In the genomic region with DNA sequence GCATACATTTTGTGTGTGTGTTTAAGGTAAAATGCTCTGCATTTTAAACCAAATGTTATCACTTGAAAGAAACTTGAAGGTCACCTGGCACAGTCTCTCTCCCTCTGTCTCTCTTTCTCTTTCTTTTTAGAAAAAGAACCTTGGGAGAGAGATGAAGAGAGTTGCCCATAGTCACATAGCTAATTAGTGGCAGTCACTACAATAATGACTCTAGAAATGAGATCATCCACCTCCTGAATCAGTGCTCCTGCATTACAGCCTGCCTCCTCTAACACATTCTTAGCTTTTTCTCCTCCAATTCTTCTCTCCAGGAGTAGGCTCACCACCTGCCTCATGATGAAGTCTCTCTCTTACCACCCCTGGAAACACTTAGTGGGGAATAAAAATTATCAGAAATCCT, we compare ENCODE assay signal across 24 cellular contexts. TPM values are rescaled to one million over a fixed set of nuclear protein-coding genes. Genes with fewer than 3 reads are reported as not detected.
DNase-seq lines count a peak whose midpoint lies in the region; ATAC-seq, FAIRE-seq and TF ChIP-seq lines count a peak whose summit lies in the region.
"Had no signal": no experiment of that assay in that cellular context is flagged by ENCODE, and none has a peak within 500 bp of the region (broad histone marks: within the 10 kb centered on the region; RNA-seq: fewer than 3 reads in every experiment).

No MANE protein-coding gene starts in this region.

- POLR2A ChIA-PET in WTC11 (lab: Charles Lee) = no interaction called here

- ATAC-seq in GM19463 (IDR thresholded peaks at IDR 0.05; ENCODE audit: unreplicated experiment) = peak; percentile 78
- peak; percentile 48; the same call in 1 of the 2 replicates for ATAC-seq in WTC11
- ATAC-seq in stimulated activated effector memory CD8-positive, alpha-beta T cell treated with anti-CD3 and anti-CD28 coated beads, Interleukin-12 subunit alpha, Interleukin-12 subunit beta, amount 100 ng/mL, for 72 hours = peak; percentile 32
- ATAC-seq: A549 had no signal

- in situ Hi-C loops in GM13976 (cut with MboI; ENCODE audit: low sequenced_read_pairs, unreplicated experiment) = no loop called here

- no peak for TF ChIP-seq CTCF in WTC11 (IDR thresholded peaks at IDR 0.05)
- TF ChIP-seq CTCF in GM13976 (IDR thresholded peaks at IDR 0.05; ENCODE audit: borderline replicate concordance, control extremely low read depth, extremely low read depth, insufficient read depth, missing control alignments) = no peak

- H3K4me3 Mint-ChIP-seq in WTC11 = no peak overlapping the region
- H3K4me3 Mint-ChIP-seq in stimulated activated effector memory CD8-positive, alpha-beta T cell treated with anti-CD3 and anti-CD28 coated beads, Interleukin-12 subunit alpha, Interleukin-12 subunit beta, amount 100 ng/mL, for 72 hours = no peak overlapping the region
- H3K4me3 Mint-ChIP-seq: CD14-positive monocyte; CD4-positive, alpha-beta T cell; CD8-positive, alpha-beta memory T cell; HFFc6 had no signal

- peak; percentile 20 for FAIRE-seq in GM12891 (lab: Jason Lieb, UNC)
- FAIRE-seq: A549, D721Med, GM12892, H54 had no signal

- peaks cover 9% of the 10 kb centered on the region; the same call in 1 of the 2 replicates for H3K9me3 Mint-ChIP-seq in WTC11
- H3K9me3 Mint-ChIP-seq in stimulated activated effector memory CD8-positive, alpha-beta T cell treated with anti-CD3 and anti-CD28 coated beads, Interleukin-12 subunit alpha, Interleukin-12 subunit beta, amount 100 ng/mL, for 72 hours = no peaks in the 10 kb centered on the region
- H3K9me3 Mint-ChIP-seq: CD4-positive, alpha-beta T cell; CD8-positive, alpha-beta memory T cell; HFFc6 had no signal

- no peak for DNase-seq in GM12891 (ENCODE audit: insufficient read length, low spot score)
- DNase-seq in WTC11 (ENCODE audit: low spot score) = no peak
- no peak for DNase-seq in stimulated activated effector memory CD8-positive, alpha-beta T cell treated with anti-CD3 and anti-CD28 coated beads, Interleukin-12 subunit alpha, Interleukin-12 subunit beta, amount 100 ng/mL, for 72 hours (ENCODE audit: low spot score in 2 of 2)
- no peak for DNase-seq in head of caudate nucleus
- DNase-seq in GM13976 (ENCODE audit: low spot score) = no peak
- no peak for DNase-seq in Kasumi-1 (lab: John Stamatoyannopoulos, UW)
- DNase-seq: 8988T; ACHN; AML-193; BE2C; CD4-positive, alpha-beta T cell; CD8-positive, alpha-beta memory T cell; DMS 273 treated with DMSO at 0.1 percent for 48 hours; DMS79; EL; GDM1; GM23248; HFFc6 had no signal

- H3K27ac Mint-ChIP-seq in WTC11 = no peak overlapping the region
- H3K27ac Mint-ChIP-seq in stimulated activated effector memory CD8-positive, alpha-beta T cell treated with anti-CD3 and anti-CD28 coated beads, Interleukin-12 subunit alpha, Interleukin-12 subunit beta, amount 100 ng/mL, for 72 hours = no peak overlapping the region
- H3K27ac Mint-ChIP-seq: CD14-positive monocyte; CD4-positive, alpha-beta T cell; CD8-positive, alpha-beta memory T cell; HFFc6 had no signal

- CTCF ChIA-PET in WTC11 (lab: Charles Lee) = interaction anchor here (0.9 kb wide), 1 partner anchor 30 kb away, joined by 4 read pairs; no protein-coding TSS in a partner anchor

- TF ChIP-seq POLR2A in GM12891 (IDR thresholded peaks at IDR 0.05; ENCODE audit: low read depth, low read length) = no peak

- H3K27me3 Mint-ChIP-seq in WTC11 (ENCODE audit: low read depth) = no peaks in the 10 kb centered on the region
- H3K27me3 Mint-ChIP-seq: CD4-positive, alpha-beta T cell; CD8-positive, alpha-beta memory T cell had no signal

- peaks cover 7% of the 10 kb centered on the region for H3K4me1 Mint-ChIP-seq in WTC11
- H3K4me1 Mint-ChIP-seq in stimulated activated effector memory CD8-positive, alpha-beta T cell treated with anti-CD3 and anti-CD28 coated beads, Interleukin-12 subunit alpha, Interleukin-12 subunit beta, amount 100 ng/mL, for 72 hours = no peaks in the 10 kb centered on the region
- H3K4me1 Mint-ChIP-seq: CD14-positive monocyte; CD8-positive, alpha-beta memory T cell had no signal

- intact Hi-C loops in head of caudate nucleus (cut with DNase I) = no loop called here

- no peaks in the 10 kb centered on the region for H3K36me3 Mint-ChIP-seq in WTC11
- H3K36me3 Mint-ChIP-seq in stimulated activated effector memory CD8-positive, alpha-beta T cell treated with anti-CD3 and anti-CD28 coated beads, Interleukin-12 subunit alpha, Interleukin-12 subunit beta, amount 100 ng/mL, for 72 hours = no peaks in the 10 kb centered on the region
- H3K36me3 Mint-ChIP-seq: CD14-positive monocyte; CD8-positive, alpha-beta memory T cell had no signal

TF ChIP-seq in GM12891, 5 proteins besides CTCF, POLR2A, EP300 and RAD21:
- no peak for TF ChIP-seq POU2F2 (IDR thresholded peaks at IDR 0.05; ENCODE audit: low read depth, low read length)
- TF ChIP-seq SPI1 (IDR thresholded peaks at IDR 0.05; ENCODE audit: low read depth, low read length) = no peak
- no peak for TF ChIP-seq PAX5 (IDR thresholded peaks at IDR 0.05; ENCODE audit: insufficient read depth, low read length, severe bottlenecking)
- TF ChIP-seq POLR2AphosphoS5 (IDR thresholded peaks at IDR 0.05; ENCODE audit: low read depth, low read length) = no peak
- TF ChIP-seq TAF1 (IDR thresholded peaks at IDR 0.05; ENCODE audit: low read depth, low read length) = no peak

TF ChIP-seq in WTC11, 78 proteins besides CTCF, POLR2A, EP300 and RAD21:
- TF ChIP-seq GRHL2 (CRISPR knock-in tag; IDR thresholded peaks at IDR 0.05; ENCODE audit: insufficient replicate concordance, severe bottlenecking) = no peak
- TF ChIP-seq ZNF263 (CRISPR knock-in tag; IDR thresholded peaks at IDR 0.05; ENCODE audit: low read depth) = no peak
- TF ChIP-seq FOXK1 (CRISPR knock-in tag; IDR thresholded peaks at IDR 0.05) = no peak
- TF ChIP-seq STAT6 (CRISPR knock-in tag; conservative IDR thresholded peaks at IDR 0.05; ENCODE audit: low read depth) = no peak

RNA-seq across cellular contexts. Expression of gene MYH15, which starts 2.5 kb away (rescaled TPM):
- polyA plus RNA-seq in GM12891 (2012; ENCODE audit: low read depth, missing spikeins) = 0.24 TPM
- 0.09 to 0.16 TPM (median 0.14 TPM) in 3 replicates for total RNA-seq in WTC11 (2021)
- polyA plus RNA-seq: CD14-positive monocyte; CD8-positive, alpha-beta memory T cell had no signal
